In genomic region chr3:193850084-193850619, GRCh38 we compare ENCODE assay signal across 1 cellular context.
TF ChIP-seq lines count a peak whose summit lies in the region.

No MANE protein-coding gene starts in this region.

TF ChIP-seq in IMR-90, 13 proteins besides CTCF, POLR2A, EP300 and RAD21:
- TF ChIP-seq SMC3 (IDR thresholded peaks at IDR 0.05; ENCODE audit: low read depth, low read length) (no peak), MAZ (IDR thresholded peaks at IDR 0.05; ENCODE audit: borderline replicate concordance, low read depth, low read length) (no peak), MXI1 (IDR thresholded peaks at IDR 0.05; ENCODE audit: borderline replicate concordance, low read depth, low read length) (no peak), CHD1 (IDR thresholded peaks at IDR 0.05; ENCODE audit: low read depth, low read length) (no peak), NFE2L2 (IDR thresholded peaks at IDR 0.05; ENCODE audit: low read depth, low read length) (no peak), USF2 (IDR thresholded peaks at IDR 0.05; ENCODE audit: low read depth, low read length) (no peak)
TF ChIP-seq in IMR-90: peak in this region for 0.
